In the genomic region with DNA sequence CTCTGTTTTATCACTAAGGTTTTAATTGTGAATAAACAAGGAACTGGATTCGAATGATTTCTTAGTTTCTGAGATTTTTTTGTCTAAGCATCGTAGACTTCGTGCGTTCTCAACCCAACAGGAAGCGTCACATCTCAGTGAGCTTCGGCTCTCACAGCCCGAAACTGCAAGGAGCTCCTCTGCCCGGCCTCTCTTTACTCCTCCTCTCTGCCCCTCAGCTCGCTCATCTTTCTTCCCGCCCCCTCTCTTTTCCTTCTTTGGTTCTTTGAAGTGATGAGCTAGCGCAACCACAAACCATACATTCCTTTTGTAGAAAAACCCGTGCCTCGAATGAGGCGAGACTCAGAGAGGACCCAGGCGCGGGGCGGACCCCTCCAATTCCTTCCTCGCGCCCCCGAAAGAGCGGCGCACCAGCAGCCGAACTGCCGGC, we compare ENCODE assay signal across 8 cellular contexts. TPM values are rescaled to one million over a fixed set of nuclear protein-coding genes. Genes with fewer than 3 reads are reported as not detected.
DNase-seq lines count a peak whose midpoint lies in the region; ATAC-seq and TF ChIP-seq lines count a peak whose summit lies in the region.

No MANE protein-coding gene starts in this region.

- H3K27ac ChIP-seq in colonic mucosa (peak overlapping the region; percentile 68), lower lobe of right lung (peak overlapping the region; percentile 79)

- H3K4me3 ChIP-seq in colonic mucosa, result peak overlapping the region; percentile 55
- H3K4me3 ChIP-seq in lower lobe of right lung, result peak overlapping the region; percentile 66

- intact Hi-C loops in colonic mucosa (cut with DNase I), result no loop called here
- intact Hi-C loops in lower lobe of right lung (cut with DNase I), result no loop called here

- peaks cover 8% of the 10 kb centered on the region for H3K27me3 ChIP-seq in colonic mucosa
- peaks cover 22% of the 10 kb centered on the region for H3K27me3 ChIP-seq in lower lobe of right lung (ENCODE audit: low read depth)

- DNase-seq in DMS53 (lab: John Stamatoyannopoulos, UW), result peak; percentile 41
- DNase-seq in DMS53 treated with DMSO at 0.1 percent for 48 hours (lab: John Stamatoyannopoulos, UW; ENCODE audit: unreplicated experiment), result no peak
- peak; percentile 65 to 87 for DNase-seq in SW 1271 (lab: John Stamatoyannopoulos, UW)
- DNase-seq in colonic mucosa, result peak; percentile 42
- DNase-seq in lower lobe of right lung, result no peak
- peak; percentile 63 to 65 for DNase-seq in stimulated activated CD8-positive, alpha-beta memory T cell treated with anti-CD3 and anti-CD28 coated beads, Interleukin-7, amount 100 ng/mL, for 4 hours (ENCODE audit: low read depth in 2 of 2)
- no peak for DNase-seq in SIG-M5 treated with dmso at 0.1 percent for 504 hours (lab: John Stamatoyannopoulos, UW; ENCODE audit: unreplicated experiment)

- H3K9me3 ChIP-seq in colonic mucosa (no peaks in the 10 kb centered on the region), lower lobe of right lung (no peaks in the 10 kb centered on the region)

- no peaks in the 10 kb centered on the region for H3K36me3 ChIP-seq in colonic mucosa
- H3K36me3 ChIP-seq in lower lobe of right lung, result no peaks in the 10 kb centered on the region

- H3K9ac ChIP-seq in colonic mucosa (ENCODE audit: low read depth in 2 of 2, low read length in 2 of 2), result peak overlapping the region; percentile 38 to 80

- no peak for TF ChIP-seq CTCF in colonic mucosa (IDR thresholded peaks at IDR 0.05)
- TF ChIP-seq CTCF in lower lobe of right lung (IDR thresholded peaks at IDR 0.05), result no peak

- H3K4me1 ChIP-seq in colonic mucosa (peaks cover 7% of the 10 kb centered on the region), lower lobe of right lung (peaks cover 37% of the 10 kb centered on the region)

- peak; percentile 65 for ATAC-seq in HG02885 (IDR thresholded peaks at IDR 0.05; ENCODE audit: poor library complexity, unreplicated experiment)
- ATAC-seq in lower lobe of right lung, result peak in 1 of 2 donors; percentile 35

RNA-seq across cellular contexts. Expression of gene NT5E, which starts 0.5 kb away (rescaled TPM):
- total RNA-seq in colonic mucosa, result 10 to 100 TPM; 18.6 to 28.0 TPM
- 18.0 TPM for total RNA-seq in lower lobe of right lung

Comparison
In these comparisons a context has a peak if more than half of its experiments do, and no peak if none do; other contexts are left out.
1. DNase-seq: peak in DMS53 (single experiment), SW 1271 (2 of 2), colonic mucosa (single experiment) and stimulated activated CD8-positive, alpha-beta memory T cell treated with anti-CD3 and anti-CD28 coated beads, Interleukin-7, amount 100 ng/mL, for 4 hours (2 of 2); none in DMS53 treated with DMSO at 0.1 percent for 48 hours (single experiment), lower lobe of right lung (single experiment) and SIG-M5 treated with dmso at 0.1 percent for 504 hours (single experiment).